In the genomic region with DNA sequence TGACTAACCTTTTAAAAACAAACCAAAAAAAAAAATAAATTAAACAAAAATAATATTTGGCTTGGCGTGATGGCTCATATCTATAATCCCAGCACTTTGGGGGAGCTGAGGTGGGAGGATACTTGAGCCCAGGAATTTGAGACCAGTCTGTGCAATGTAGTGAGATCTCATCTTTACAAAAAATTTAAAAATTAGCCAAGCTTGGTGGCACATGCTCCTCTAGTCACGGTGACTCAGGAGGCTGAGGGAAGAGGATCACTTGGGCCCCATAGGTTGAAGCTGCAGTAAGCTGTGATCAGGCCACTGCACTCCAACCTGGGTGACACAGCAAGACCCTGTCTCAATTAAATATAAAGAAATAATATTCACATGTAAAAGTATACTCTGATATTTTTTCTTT, we compare ENCODE assay signal across 18 cellular contexts. TPM values are rescaled to one million over a fixed set of nuclear protein-coding genes. Genes with fewer than 3 reads are reported as not detected.
DNase-seq lines count a peak whose midpoint lies in the region; TF ChIP-seq lines count a peak whose summit lies in the region.
"Had no signal": no experiment of that assay in that cellular context is flagged by ENCODE, and none has a peak within 500 bp of the region (broad histone marks: within the 10 kb centered on the region; RNA-seq: fewer than 3 reads in every experiment).

No MANE protein-coding gene starts in this region.

- H3K27me3 Mint-ChIP-seq in glutamatergic neuron (ENCODE audit: unreplicated experiment) = peaks cover 9% of the 10 kb centered on the region
- H3K27me3 Mint-ChIP-seq in MCF 10A (ENCODE audit: insufficient read depth, unreplicated experiment) = peaks cover 8% of the 10 kb centered on the region
- H3K27me3 Mint-ChIP-seq: CD4-positive, alpha-beta memory T cell had no signal

- POLR2A ChIA-PET in MCF 10A (lab: Yijun Ruan, JAX) = interaction anchor here (0.6 kb wide), 1 partner anchor 30 kb away, joined by 3 read pairs; no protein-coding TSS in a partner anchor

- H3K9ac ChIP-seq in Karpas-422 (ENCODE audit: low read length) = no peak overlapping the region

- DNase-seq in ACHN = peak; percentile 13
- DNase-seq in Karpas-422 = no peak
- DNase-seq in glomerular visceral epithelial cell (ENCODE audit: extremely low spot score) = peak; percentile 22
- DNase-seq in spleen = peak; percentile 4
- no peak for DNase-seq in glutamatergic neuron
- no peak for DNase-seq in HPDE6-E6E7 (ENCODE audit: extremely low spot score)
- DNase-seq in MCF 10A (ENCODE audit: unreplicated experiment) = no peak
- DNase-seq: BE2C; CD4-positive, alpha-beta memory T cell; DMS153; DMS79 treated with DMSO at 0.1 percent for 48 hours; EL; H7; IMR-90 had no signal

- no peak overlapping the region for H3K4me3 Mint-ChIP-seq in glutamatergic neuron (ENCODE audit: unreplicated experiment)
- no peak overlapping the region for H3K4me3 Mint-ChIP-seq in MCF 10A (ENCODE audit: unreplicated experiment)
- H3K4me3 Mint-ChIP-seq: CD4-positive, alpha-beta memory T cell; GM23338 had no signal

- peak overlapping the region; percentile 26 for H3K27ac ChIP-seq in Karpas-422 (ENCODE audit: low read length)
- H3K27ac ChIP-seq in spleen = no peak overlapping the region
- H3K27ac ChIP-seq: C4-2B had no signal

- H3K9me3 Mint-ChIP-seq in glutamatergic neuron (ENCODE audit: unreplicated experiment) (peaks cover 5% of the 10 kb centered on the region), MCF 10A (ENCODE audit: unreplicated experiment) (no peaks in the 10 kb centered on the region)
- H3K9me3 Mint-ChIP-seq: GM23338 had no signal

- no peak overlapping the region for H3K4me3 ChIP-seq in Karpas-422 (ENCODE audit: low read length)
- no peak overlapping the region for H3K4me3 ChIP-seq in spleen
- H3K4me3 ChIP-seq: GM23338 had no signal

- no peak for TF ChIP-seq POLR2A in spleen (IDR thresholded peaks at IDR 0.05)

- H3K9me3 ChIP-seq in Karpas-422 (ENCODE audit: low read length) = no peaks in the 10 kb centered on the region
- no peaks in the 10 kb centered on the region for H3K9me3 ChIP-seq in spleen
- H3K9me3 ChIP-seq: BE2C had no signal

- no peak for TF ChIP-seq CTCF in spleen (IDR thresholded peaks at IDR 0.05 in 8 of 11, conservative IDR thresholded peaks at IDR 0.05 in 3 of 11)
- TF ChIP-seq CTCF in glutamatergic neuron (IDR thresholded peaks at IDR 0.05; ENCODE audit: partially characterized antibody, unreplicated experiment) = no peak
- TF ChIP-seq CTCF in MCF 10A (IDR thresholded peaks at IDR 0.05; ENCODE audit: unreplicated experiment) = no peak

- H3K27me3 ChIP-seq in Karpas-422 (ENCODE audit: low read length) (no peaks in the 10 kb centered on the region), spleen (replicated peaks in 1 of 7) (no peaks in the 10 kb centered on the region)

- WGBS in spleen, 5 donors = 88 to 91% (median 91%) methylated on average over 2 of the region's 2 CpGs

- intact Hi-C loops in spleen (cut with DNase I; ENCODE audit: low total_unique reads) (no loop called here), MCF 10A (cut with micrococcal nuclease) (loop anchor here (10.0 kb wide), 1 partner anchor 143 kb away; no protein-coding TSS in a partner anchor)

- no peaks in the 10 kb centered on the region for H3K4me1 Mint-ChIP-seq in glutamatergic neuron (ENCODE audit: low read depth, unreplicated experiment)
- H3K4me1 Mint-ChIP-seq in MCF 10A (ENCODE audit: insufficient read depth, unreplicated experiment) = no peaks in the 10 kb centered on the region

- no peaks in the 10 kb centered on the region for H3K36me3 ChIP-seq in Karpas-422 (ENCODE audit: insufficient read depth, low read length)
- no peaks in the 10 kb centered on the region for H3K36me3 ChIP-seq in spleen
- H3K36me3 ChIP-seq: BE2C had no signal

- H2AFZ ChIP-seq in Karpas-422 (ENCODE audit: low read length) = no peak overlapping the region

- H3K27ac Mint-ChIP-seq in glutamatergic neuron (ENCODE audit: unreplicated experiment) (no peak overlapping the region), MCF 10A (ENCODE audit: low read depth, unreplicated experiment) (no peak overlapping the region)
- H3K27ac Mint-ChIP-seq: GM23338 had no signal

- H3K4me2 ChIP-seq in Karpas-422 (ENCODE audit: low read depth, low read length, poor library complexity, severe bottlenecking) = no peak overlapping the region
- H3K4me2 ChIP-seq: GM23338 had no signal

- H4K20me1 ChIP-seq in Karpas-422 (ENCODE audit: insufficient read depth, low read depth, low read length) = no peaks in the 10 kb centered on the region

- H3K9me2 ChIP-seq in Karpas-422 (replicated peaks; ENCODE audit: insufficient read depth, low read length) = no peaks in the 10 kb centered on the region

- in situ Hi-C loops in ACHN (cut with HindIII; ENCODE audit: low pct_ligation_motif_present, low pct_unique_long_range_greater_than_20kb, low sequenced_read_pairs) = no loop called here

- H3K36me3 Mint-ChIP-seq in glutamatergic neuron (ENCODE audit: unreplicated experiment) = no peaks in the 10 kb centered on the region
- no peaks in the 10 kb centered on the region for H3K36me3 Mint-ChIP-seq in MCF 10A (ENCODE audit: insufficient read depth, unreplicated experiment)
- H3K36me3 Mint-ChIP-seq: CD4-positive, alpha-beta memory T cell had no signal

- H3K4me1 ChIP-seq in Karpas-422 (ENCODE audit: low read length) (peaks cover 32% of the 10 kb centered on the region), spleen (peaks cover 0 to 37% (median 10%) of the 10 kb centered on the region in 6 donors)
- H3K4me1 ChIP-seq: BE2C had no signal

- CTCF ChIA-PET in MCF 10A (lab: Yijun Ruan, JAX) = interaction anchor here (0.5 to 1.7 kb wide), 3 partner anchors 29 to 166 kb away, joined by 3 to 10 read pairs (median 7); no protein-coding TSS in a partner anchor

- BruUV-seq in MCF 10A (replicated peaks; lab: Mats Ljungman, UMichigan) = no TSS peak

- H3K79me2 ChIP-seq in Karpas-422 (ENCODE audit: low read length) = no peaks in the 10 kb centered on the region

RNA-seq across cellular contexts. Expression of a gene that starts 12.2 kb away (rescaled TPM):
- total RNA-seq in Karpas-422 (2014; rRNA removed; shearing (Covaris generic); ENCODE audit: low replicate concordance) = 25.3 and 40.2 TPM in 2 replicates
- 10 to 100 TPM; 17.2 to 32.9 (median 21.9) TPM for total RNA-seq in spleen
- polyA plus RNA-seq in spleen = 10 to 100 TPM; 22.7 to 42.9 (median 34.1) TPM
- total RNA-seq in glutamatergic neuron (ENCODE audit: unreplicated experiment) = not detected
- total RNA-seq in MCF 10A (2022) = not detected in 2 replicates
- total RNA-seq: A172, H7, HT-29 had no signal

RNA-seq across cellular contexts. Expression of a gene that starts 12.3 kb away (rescaled TPM):
- total RNA-seq in Karpas-422 (2014; rRNA removed; shearing (Covaris generic); ENCODE audit: low replicate concordance) = 20.2 and 29.9 TPM in 2 replicates
- total RNA-seq in spleen (100 to 1,000 TPM in 2 of 7 donors, 10 to 100 TPM in 5; 74.0 to 121 (median 87.2) TPM), glutamatergic neuron (ENCODE audit: unreplicated experiment) (not detected), MCF 10A (2022) (not detected in 2 replicates)
- 10 to 100 TPM; 51.3 to 94.7 (median 56.6) TPM for polyA plus RNA-seq in spleen
- total RNA-seq: HT-29 had no signal

RNA-seq across cellular contexts. Expression of a gene that starts 32.4 kb away (rescaled TPM):
- total RNA-seq in Karpas-422 (2014; rRNA removed; shearing (Covaris generic); ENCODE audit: low replicate concordance) = 2.3 TPM in 1 of 2 replicates, not detected in the other
- total RNA-seq in spleen = 10 to 100 TPM in 2 of 7 donors, 1 to 10 TPM in 5; 1.5 to 12.2 (median 6.9) TPM
- 1 to 10 TPM in 1 of 3 donors, under 1 TPM in 2; 0.80 to 2.1 (median 0.96) TPM for polyA plus RNA-seq in spleen
- 0.22 TPM for total RNA-seq in glutamatergic neuron (ENCODE audit: unreplicated experiment)
- not detected in 2 replicates for total RNA-seq in MCF 10A (2022)
- total RNA-seq: CD4-positive, alpha-beta memory T cell; HT-29 had no signal

Comparison
In these comparisons a context has a peak if more than half of its experiments do, and no peak if none do; other contexts are left out.
1. DNase-seq: peak in ACHN (single experiment), glomerular visceral epithelial cell (single experiment) and spleen (single experiment); none in Karpas-422 (single experiment), glutamatergic neuron (single experiment), HPDE6-E6E7 (single experiment) and MCF 10A (single experiment).
2. RNA of a gene that starts 12.2 kb away (total RNA-seq): 25.3 to 40.2 TPM in Karpas-422 and 17.2 to 32.9 TPM in spleen; not detected in glutamatergic neuron (single experiment) and not detected in MCF 10A; every median in the first group is over 10 times any median in the second.
3. RNA of a gene that starts 12.3 kb away (total RNA-seq): 74.0 to 121 TPM in spleen and 20.2 to 29.9 TPM in Karpas-422; not detected in MCF 10A and not detected in glutamatergic neuron (single experiment); every median in the first group is over 10 times any median in the second.